2 cellular contexts compared by ENCODE assay signal in genomic region chr7:5296015-5296621, GRCh38.
TF ChIP-seq lines count a peak whose summit lies in the region.

No MANE protein-coding gene starts in this region.

TF ChIP-seq in GM12878, 131 proteins besides CTCF, POLR2A, EP300 and RAD21 (continued from another document):
- TF ChIP-seq NR2C1 (IDR thresholded peaks at IDR 0.05) (no peak), PML (IDR thresholded peaks at IDR 0.05; ENCODE audit: low read length) (no peak), SMAD1 (IDR thresholded peaks at IDR 0.05; ENCODE audit: low read depth, partially characterized antibody) (no peak), ZBTB4 (CRISPR knock-in tag; IDR thresholded peaks at IDR 0.05) (no peak), CEBPB (IDR thresholded peaks at IDR 0.05; ENCODE audit: borderline replicate concordance in 1 of 2, low read depth in 2 of 2, low read length in 2 of 2) (no peak), RBBP5 (conservative IDR thresholded peaks at IDR 0.05) (no peak), PKNOX1 (IDR thresholded peaks at IDR 0.05) (no peak)

TF ChIP-seq in SK-N-SH treated with all-trans-retinoic acid at 6 μM for 48 hours, 23 proteins besides CTCF, POLR2A, EP300 and RAD21 (continued from another document):
- no peak for TF ChIP-seq CSRNP3 (CRISPR knock-in tag; IDR thresholded peaks at IDR 0.05)
- TF ChIP-seq RARB (CRISPR knock-in tag; IDR thresholded peaks at IDR 0.05) = no peak
- TF ChIP-seq ARNTL (CRISPR knock-in tag; IDR thresholded peaks at IDR 0.05; ENCODE audit: borderline replicate concordance, low read depth) = no peak
- TF ChIP-seq SNAI2 (CRISPR knock-in tag; IDR thresholded peaks at IDR 0.05) = no peak
- no peak for TF ChIP-seq TSHZ2 (CRISPR knock-in tag; IDR thresholded peaks at IDR 0.05)
- TF ChIP-seq CSDC2 (CRISPR knock-in tag; IDR thresholded peaks at IDR 0.05) = no peak
